22 cellular contexts compared by ENCODE assay signal in genomic region chr4:107452717-107453116, GRCh38.
"Had no signal": no experiment of that assay in that cellular context is flagged by ENCODE, and none has a peak within 500 bp of the region (broad histone marks: within the 10 kb centered on the region; RNA-seq: fewer than 3 reads in every experiment).

No MANE protein-coding gene starts in this region.

- ATAC-seq: HepG2, Panc1, PC-3 had no signal

- H3K27me3 ChIP-seq: MG63 had no signal

- H3K4me3 ChIP-seq: MG63 had no signal

- FAIRE-seq: HepG2 had no signal

- H3K27ac ChIP-seq: RWPE1 had no signal

- H3K36me3 ChIP-seq: MG63 had no signal

- H3K9me3 ChIP-seq: MG63 had no signal

- DNase-seq: IMR-90, Karpas-422, KG1, MG63, NCI-H1092, NCI-H1105 treated with DMSO at 0.1 percent for 48 hours, NCI-H1417 treated with DMSO at 0.1 percent for 48 hours, NCI-H146, NCI-H1694 treated with DMSO at 0.1 percent for 48 hours, NCI-H1930, NCI-H2081, NCI-H2107, NCI-H2227 treated with DMSO at 0.1 percent for 48 hours, NCI-H524, NCI-H526 treated with DMSO at 0.1 percent for 48 hours, NCI-H774, PC-3, SHP77, SW 1271 had no signal
